ENCODE assay signal across 18 cellular contexts in the genomic region with DNA sequence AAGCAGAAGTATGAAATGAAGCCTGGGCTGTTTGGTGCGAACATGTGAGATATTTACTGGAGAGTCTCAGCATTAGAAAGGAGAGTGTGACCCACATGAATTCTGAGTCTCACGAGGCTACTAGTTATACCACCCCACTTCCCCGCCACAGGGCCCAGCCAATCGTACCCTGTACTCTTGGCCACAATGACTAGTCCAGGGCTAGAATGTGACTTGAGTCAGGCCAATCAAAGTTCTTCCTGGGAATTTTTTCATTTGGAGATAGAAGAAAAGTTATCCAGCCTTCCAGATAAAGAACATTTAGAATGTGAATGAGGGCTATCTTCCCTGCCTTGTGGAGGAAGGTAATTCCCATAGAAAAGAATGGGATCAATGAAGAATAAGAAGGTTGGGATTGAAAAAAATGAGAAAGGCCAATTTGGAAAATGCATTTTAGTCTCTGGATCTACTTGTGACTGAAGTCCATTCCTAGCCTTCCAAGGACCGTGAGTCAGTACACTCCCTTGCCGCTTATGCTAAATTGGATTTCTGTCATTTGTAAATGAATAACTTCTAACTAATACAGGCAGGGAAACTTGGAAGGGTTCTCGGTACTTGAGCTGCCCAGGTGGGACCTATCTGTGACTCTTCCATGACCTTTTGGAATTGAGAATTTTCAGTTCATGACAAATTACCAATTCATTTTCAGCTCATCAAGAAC. TPM values are rescaled to one million over a fixed set of nuclear protein-coding genes. Genes with fewer than 3 reads are reported as not detected.
"Had no signal": no experiment of that assay in that cellular context is flagged by ENCODE, and none has a peak within 500 bp of the region (broad histone marks: within the 10 kb centered on the region; RNA-seq: fewer than 3 reads in every experiment).

No MANE protein-coding gene starts in this region.

- H3K36me3 ChIP-seq: brain microvascular endothelial cell, ovary, tibial artery had no signal

- DNase-seq: activated B cell treated with CpG ODN at 0.5 μM for 24 hours; activated CD4-positive, alpha-beta T cell treated with anti-CD3 and anti-CD28 coated beads, Interleukin-2, amount 10 ng/mL, durations not matched to agents 24 days and 14 days; activated CD8-positive, alpha-beta memory T cell treated with anti-CD3 and anti-CD28 coated beads for 24 hours; activated gamma-delta T cell treated with Interleukin-2 at 50 U/mL for 16 hours; brain microvascular endothelial cell; effector memory CD4-positive, alpha-beta T cell; foreskin melanocyte; head of caudate nucleus; immature natural killer cell; left ventricle myocardium superior; ovary; stimulated activated CD4-positive, alpha-beta T cell treated with anti-CD3 and anti-CD28 coated beads, Interleukin-15, amount 100 ng/mL, for 24 hours; stimulated activated CD4-positive, alpha-beta T cell treated with anti-CD3 and anti-CD28 coated beads, Interleukin-4, amount 100 ng/mL, for 1 hour; stimulated activated naive B cell treated with anti-CD40 and anti-IgM and Interleukin-4, amounts not matched to agents 10 μg/mL and 1 μg/mL and 100 μg/mL, for 72 hours; tibial artery had no signal

- FAIRE-seq: TTC549 had no signal

- H3K4me1 ChIP-seq: tibial artery had no signal

- H3K4me3 ChIP-seq: ovary, tibial artery had no signal

- ATAC-seq: left ventricle myocardium superior; stimulated activated naive B cell treated with anti-CD40 and anti-IgM and Interleukin-4, amounts not matched to agents 10 μg/mL and 1 μg/mL and 100 μg/mL, for 72 hours had no signal

- H3K27ac ChIP-seq: brain microvascular endothelial cell, ovary, tibial artery had no signal

- H3K27me3 ChIP-seq: ovary had no signal

- H3K9me3 ChIP-seq: ovary, tibial artery had no signal

RNA-seq across cellular contexts. Expression of a gene that starts 12.3 kb away (rescaled TPM):
- total RNA-seq: myocyte had no signal
- polyA plus RNA-seq: fibroblast of lung had no signal
